Comparison of ENCODE assay signal across 33 cellular contexts in the genomic region with DNA sequence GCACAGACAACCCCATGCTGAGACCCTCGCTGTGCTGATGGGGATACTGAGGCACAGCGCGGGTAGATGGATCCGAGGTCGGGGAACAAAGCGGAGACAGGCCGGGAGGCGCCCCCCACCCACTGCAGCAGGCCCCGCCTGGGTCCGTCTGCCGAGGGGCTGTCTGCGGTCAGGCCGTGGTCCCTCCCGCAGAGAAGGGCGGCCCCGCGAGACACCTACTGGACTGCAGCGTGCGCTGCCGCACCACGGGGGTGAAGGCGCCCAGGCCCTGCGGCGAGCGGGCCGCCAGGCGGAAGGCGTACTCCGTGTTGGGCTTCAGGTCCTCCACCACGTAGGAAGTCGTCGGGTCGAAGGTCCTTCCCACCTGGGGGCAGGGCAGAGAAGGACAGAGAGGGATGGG.
"Had no signal": no experiment of that assay in that cellular context is flagged by ENCODE, and none has a peak within 500 bp of the region (broad histone marks: within the 10 kb centered on the region; RNA-seq: fewer than 3 reads in every experiment).

No MANE protein-coding gene starts in this region.

- H3K4me3 Mint-ChIP-seq: activated B cell treated with CpG ODN at 0.5 μM for 24 hours; activated CD4-positive, alpha-beta memory T cell treated with anti-CD3 and anti-CD28 coated beads for 36 hours; activated naive CD4-positive, alpha-beta T cell treated with anti-CD3 and anti-CD28 coated beads, Interleukin-2, amount 10 ng/mL, durations not matched to agents 7 days and 5 days; activated naive CD8-positive, alpha-beta T cell; activated naive CD8-positive, alpha-beta T cell treated with anti-CD3 and anti-CD28 coated beads, Interleukin-2, amount 50 U/mL, for 24 hours; activated T-cell treated with anti-CD3 and anti-CD28 coated beads, Interleukin-2, amount 50 U/mL, for 4 hours; activated T-helper 1 cell treated with anti-CD3 and anti-CD28 coated beads, Interleukin-12 subunit alpha, Interleukin-12 subunit beta, Interleukin-2, Interleukin-4 antibody, amounts not matched to agents 30 ng/mL and 10 ng/mL and 1 ng/mL, durations not matched to agents 14 hours and 24 hours and 36 hours; central memory CD8-positive, alpha-beta T cell; T-helper 1 cell treated with Interleukin-12 subunit alpha and Interleukin-12 subunit beta and Interleukin-4 antibody, amounts not matched to agents 30 μg/mL and 1 μg/mL, for 36 hours; T-helper 2 cell treated with Interferon-gamma antibody and Interleukin-4, amounts not matched to agents 5 μg/mL and 100 μg/mL, for 36 hours had no signal

- H3K27me3 ChIP-seq: brain microvascular endothelial cell, Peyer's patch, SJSA1 had no signal

- H3K4me2 ChIP-seq: SK-N-SH had no signal

- H3K4me1 Mint-ChIP-seq: activated B cell treated with CpG ODN at 0.5 μM for 24 hours; activated naive CD4-positive, alpha-beta T cell treated with anti-CD3 and anti-CD28 coated beads, Interleukin-2, amount 10 ng/mL, durations not matched to agents 7 days and 5 days; activated naive CD8-positive, alpha-beta T cell treated with anti-CD3 and anti-CD28 coated beads, Interleukin-2, amount 50 U/mL, for 24 hours; central memory CD8-positive, alpha-beta T cell had no signal

- H3K4me3 ChIP-seq: Peyer's patch, SJSA1 had no signal

- H3K9me3 Mint-ChIP-seq: activated B cell treated with CpG ODN at 0.5 μM for 24 hours; activated CD4-positive, alpha-beta memory T cell treated with anti-CD3 and anti-CD28 coated beads for 36 hours; activated naive CD4-positive, alpha-beta T cell treated with anti-CD3 and anti-CD28 coated beads, Interleukin-2, amount 10 ng/mL, durations not matched to agents 7 days and 5 days; activated naive CD8-positive, alpha-beta T cell treated with anti-CD3 and anti-CD28 coated beads, Interleukin-2, amount 50 U/mL, for 24 hours; activated T-cell treated with anti-CD3 and anti-CD28 coated beads, Interleukin-2, amount 50 U/mL, for 4 hours; activated T-helper 1 cell treated with anti-CD3 and anti-CD28 coated beads, Interleukin-12 subunit alpha, Interleukin-12 subunit beta, Interleukin-2, Interleukin-4 antibody, amounts not matched to agents 30 ng/mL and 10 ng/mL and 1 ng/mL, durations not matched to agents 14 hours and 24 hours and 36 hours; central memory CD8-positive, alpha-beta T cell; T-helper 1 cell treated with Interleukin-12 subunit alpha and Interleukin-12 subunit beta and Interleukin-4 antibody, amounts not matched to agents 30 μg/mL and 1 μg/mL, for 36 hours; T-helper 2 cell treated with Interferon-gamma antibody and Interleukin-4, amounts not matched to agents 5 μg/mL and 100 μg/mL, for 36 hours had no signal

- H3K27me3 Mint-ChIP-seq: activated B cell treated with CpG ODN at 0.5 μM for 24 hours; activated CD4-positive, alpha-beta memory T cell treated with anti-CD3 and anti-CD28 coated beads for 36 hours; activated naive CD8-positive, alpha-beta T cell had no signal

- H3K9me3 ChIP-seq: Peyer's patch, SJSA1, SK-N-SH had no signal

- H3K27ac Mint-ChIP-seq: activated B cell treated with CpG ODN at 0.5 μM for 24 hours; activated CD4-positive, alpha-beta memory T cell treated with anti-CD3 and anti-CD28 coated beads for 36 hours; activated naive CD4-positive, alpha-beta T cell treated with anti-CD3 and anti-CD28 coated beads, Interleukin-2, amount 10 ng/mL, durations not matched to agents 7 days and 5 days; activated naive CD8-positive, alpha-beta T cell; activated naive CD8-positive, alpha-beta T cell treated with anti-CD3 and anti-CD28 coated beads, Interleukin-2, amount 50 U/mL, for 24 hours; activated T-helper 1 cell treated with anti-CD3 and anti-CD28 coated beads, Interleukin-12 subunit alpha, Interleukin-12 subunit beta, Interleukin-2, Interleukin-4 antibody, amounts not matched to agents 30 ng/mL and 10 ng/mL and 1 ng/mL, durations not matched to agents 14 hours and 24 hours and 36 hours; T-helper 1 cell treated with Interleukin-12 subunit alpha and Interleukin-12 subunit beta and Interleukin-4 antibody, amounts not matched to agents 30 μg/mL and 1 μg/mL, for 36 hours; T-helper 2 cell treated with Interferon-gamma antibody and Interleukin-4, amounts not matched to agents 5 μg/mL and 100 μg/mL, for 36 hours had no signal

- DNase-seq: activated B cell treated with CpG ODN at 0.5 μM for 24 hours; activated CD4-positive, alpha-beta memory T cell treated with anti-CD3 and anti-CD28 coated beads for 36 hours; activated CD4-positive, alpha-beta T cell treated with anti-CD3 and anti-CD28 coated beads for 4 hours; activated CD4-positive, alpha-beta T cell treated with anti-CD3 and anti-CD28 coated beads, Interleukin-2, amount 50 U/mL, for 1 hour; activated CD4-positive, CD25-positive, alpha-beta regulatory T cell treated with anti-CD3 and anti-CD28 coated beads, Interleukin-2, amount 50 U/mL, for 72 hours; activated CD8-positive, alpha-beta memory T cell treated with anti-CD3 and anti-CD28 coated beads, Interleukin-2, amount 50 U/mL, for 4 hours; activated effector memory CD4-positive, alpha-beta T cell treated with Interleukin-2 at 50 U/mL for 16 hours; activated naive CD4-positive, alpha-beta T cell treated with anti-CD3 and anti-CD28 coated beads, Interleukin-2, amount 10 ng/mL, durations not matched to agents 7 days and 5 days; activated naive CD8-positive, alpha-beta T cell treated with anti-CD3 and anti-CD28 coated beads, Interleukin-2, amount 50 U/mL, for 24 hours; activated T-cell treated with anti-CD3 and anti-CD28 coated beads for 4 hours; activated T-cell treated with anti-CD3 and anti-CD28 coated beads, Interleukin-2, amount 50 U/mL, for 4 hours; anterior cingulate cortex; brain microvascular endothelial cell; MM.1S; MV-4-11; NCI-H1092; NCI-H1436 treated with DMSO at 0.1 percent for 48 hours; NCI-H1694 treated with DMSO at 0.1 percent for 48 hours; NCI-H2029; NCI-H345; NCI-H748 treated with DMSO at 0.1 percent for 48 hours; NK-92 treated with Interleukin-12 subunit alpha and Interleukin-12 subunit beta, amount 100 ng/mL, for 24 hours; PC-3; Peyer's patch; RPMI8226; SHP77 treated with DMSO at 0.1 percent for 48 hours; SK-N-SH had no signal

- H3K9ac ChIP-seq: SK-N-SH had no signal

- H3K36me3 ChIP-seq: SJSA1 had no signal

- H3K36me3 Mint-ChIP-seq: activated CD4-positive, alpha-beta memory T cell treated with anti-CD3 and anti-CD28 coated beads for 36 hours; activated naive CD4-positive, alpha-beta T cell treated with anti-CD3 and anti-CD28 coated beads, Interleukin-2, amount 10 ng/mL, durations not matched to agents 7 days and 5 days; activated naive CD8-positive, alpha-beta T cell had no signal

- ATAC-seq: activated naive CD8-positive, alpha-beta T cell treated with anti-CD3 and anti-CD28 coated beads, Interleukin-2, amount 50 U/mL, for 24 hours; activated T-cell treated with anti-CD3 and anti-CD28 coated beads, Interleukin-2, amount 50 U/mL, for 4 hours; PC-3 had no signal

- H3K4me1 ChIP-seq: Peyer's patch, SJSA1 had no signal

- H3K27ac ChIP-seq: brain microvascular endothelial cell, Peyer's patch, SJSA1 had no signal
